ENCODE assay signal across 2 cellular contexts in the genomic region with DNA sequence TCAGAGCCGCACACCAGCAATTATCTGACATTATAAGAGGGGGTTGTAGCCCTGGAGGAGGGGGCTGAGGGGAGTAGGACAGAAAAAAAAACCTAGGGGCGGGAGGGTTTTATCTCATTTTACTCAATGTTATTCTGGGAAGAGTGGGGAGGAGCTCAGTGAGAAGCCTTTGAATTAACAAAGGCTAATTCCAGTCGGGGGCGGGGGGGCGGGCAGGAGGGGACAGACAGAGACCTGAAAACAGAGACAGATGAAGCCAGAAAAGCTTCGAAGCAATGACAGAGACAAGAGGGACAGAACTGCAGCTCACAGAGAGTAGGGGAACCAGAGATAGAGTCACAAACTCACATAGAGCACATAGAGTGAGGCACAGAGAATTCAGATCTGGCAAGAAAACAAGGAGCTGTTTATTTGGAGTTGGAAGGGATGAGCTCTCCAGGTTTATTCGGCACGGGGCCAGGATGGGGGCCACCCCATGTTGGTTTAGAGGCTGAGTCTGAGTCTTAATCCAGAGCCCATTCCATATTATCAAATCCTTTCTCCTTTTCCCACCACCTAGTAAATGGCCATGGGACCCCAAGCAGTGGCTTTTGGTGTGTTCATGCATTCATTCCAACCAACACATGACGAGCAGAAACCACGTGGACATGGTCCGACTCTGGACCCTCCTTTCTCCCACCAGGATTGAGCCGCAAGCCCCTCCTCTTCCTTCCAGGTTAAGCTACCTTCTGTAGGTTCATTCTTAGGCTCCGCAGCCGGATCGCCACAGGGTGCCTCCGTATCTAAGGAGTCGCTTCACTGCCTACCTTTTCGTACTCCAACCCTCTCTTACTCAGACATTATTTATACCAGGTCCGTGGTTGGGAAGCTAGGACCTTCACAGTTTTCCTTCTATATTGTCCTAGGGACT.
A peak's percentile ranks its signal among the peaks of the same experiment; 100 is the strongest.
TF ChIP-seq lines count a peak whose summit lies in the region.

No MANE protein-coding gene starts in this region.

TF ChIP-seq in H1, 55 proteins besides CTCF, POLR2A, EP300 and RAD21:
- TF ChIP-seq NRF1 (IDR thresholded peaks at IDR 0.05; ENCODE audit: low read depth, low read length) = no peak
- TF ChIP-seq, protein P1, sequence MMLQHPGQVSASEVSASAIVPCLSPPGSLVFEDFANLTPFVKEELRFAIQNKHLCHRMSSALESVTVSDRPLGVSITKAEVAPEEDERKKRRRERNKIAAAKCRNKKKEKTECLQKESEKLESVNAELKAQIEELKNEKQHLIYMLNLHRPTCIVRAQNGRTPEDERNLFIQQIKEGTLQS (IDR thresholded peaks at IDR 0.05; ENCODE audit: insufficient read depth, low read depth, low read length) = no peak
- TF ChIP-seq EZH2 (IDR thresholded peaks at IDR 0.05; ENCODE audit: low read depth, low read length, severe bottlenecking) = peak; percentile 26
- no peak for TF ChIP-seq TAF7 (optimal IDR thresholded peaks at IDR 0.05; ENCODE audit: borderline replicate concordance, low read depth, low read length)
- no peak for TF ChIP-seq NANOG (IDR thresholded peaks at IDR 0.05; ENCODE audit: insufficient read depth, low read depth, low read length, poor library complexity, severe bottlenecking)
- peak; percentile 33 for TF ChIP-seq RNF2 (IDR thresholded peaks at IDR 0.05; ENCODE audit: borderline replicate concordance, low read depth, low read length, missing control alignments, poor library complexity, severe bottlenecking)
- peak; percentile 22; the same call in 1 of the 2 replicates for TF ChIP-seq SUZ12 (IDR thresholded peaks at IDR 0.05; ENCODE audit: low read length)
- TF ChIP-seq, protein P2, sequence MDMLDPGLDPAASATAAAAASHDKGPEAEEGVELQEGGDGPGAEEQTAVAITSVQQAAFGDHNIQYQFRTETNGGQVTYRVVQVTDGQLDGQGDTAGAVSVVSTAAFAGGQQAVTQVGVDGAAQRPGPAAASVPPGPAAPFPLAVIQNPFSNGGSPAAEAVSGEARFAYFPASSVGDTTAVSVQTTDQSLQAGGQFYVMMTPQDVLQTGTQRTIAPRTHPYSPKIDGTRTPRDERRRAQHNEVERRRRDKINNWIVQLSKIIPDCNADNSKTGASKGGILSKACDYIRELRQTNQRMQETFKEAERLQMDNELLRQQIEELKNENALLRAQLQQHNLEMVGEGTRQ (IDR thresholded peaks at IDR 0.05; ENCODE audit: low read length) = peak; percentile 22; the same call in 1 of the 2 replicates
- TF ChIP-seq, protein P3, sequence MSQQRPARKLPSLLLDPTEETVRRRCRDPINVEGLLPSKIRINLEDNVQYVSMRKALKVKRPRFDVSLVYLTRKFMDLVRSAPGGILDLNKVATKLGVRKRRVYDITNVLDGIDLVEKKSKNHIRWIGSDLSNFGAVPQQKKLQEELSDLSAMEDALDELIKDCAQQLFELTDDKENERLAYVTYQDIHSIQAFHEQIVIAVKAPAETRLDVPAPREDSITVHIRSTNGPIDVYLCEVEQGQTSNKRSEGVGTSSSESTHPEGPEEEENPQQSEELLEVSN (IDR thresholded peaks at IDR 0.05) = peak; percentile 15; the same call in 1 of the 2 replicates
- TF ChIP-seq SP2 (IDR thresholded peaks at IDR 0.05; ENCODE audit: low read length) = no peak
- TF ChIP-seq SRF (IDR thresholded peaks at IDR 0.05; ENCODE audit: low read depth, low read length) = no peak
- no peak for TF ChIP-seq YY1 (IDR thresholded peaks at IDR 0.05; ENCODE audit: low read depth, low read length)
- no peak for TF ChIP-seq SP1 (IDR thresholded peaks at IDR 0.05; ENCODE audit: low read depth, low read length)

TF ChIP-seq in HEK293T, 16 proteins besides CTCF, POLR2A, EP300 and RAD21:
- no peak for TF ChIP-seq HDGF (IDR thresholded peaks at IDR 0.05; ENCODE audit: borderline replicate concordance)
- TF ChIP-seq ELF4 (IDR thresholded peaks at IDR 0.05) = no peak
- TF ChIP-seq FOXM1 (IDR thresholded peaks at IDR 0.05; ENCODE audit: borderline replicate concordance) = no peak
- TF ChIP-seq FOXK2 (IDR thresholded peaks at IDR 0.05) = no peak
- no peak for TF ChIP-seq TARDBP (IDR thresholded peaks at IDR 0.05)
